Comparison of ENCODE assay signal across 13 cellular contexts in genomic region chrX:136202889-136203288, GRCh38. TPM values are rescaled to one million over a fixed set of nuclear protein-coding genes. Genes with fewer than 3 reads are reported as not detected.
A peak's percentile ranks its signal among the peaks of the same experiment; 100 is the strongest.
DNase-seq lines count a peak whose midpoint lies in the region; ATAC-seq and TF ChIP-seq lines count a peak whose summit lies in the region.
"Had no signal": no experiment of that assay in that cellular context is flagged by ENCODE, and none has a peak within 500 bp of the region (broad histone marks: within the 10 kb centered on the region; RNA-seq: fewer than 3 reads in every experiment).

No MANE protein-coding gene starts in this region.

- H3K27me3 ChIP-seq in rectal smooth muscle tissue (ENCODE audit: control insufficient read depth, insufficient read depth, low read length) (no peaks in the 10 kb centered on the region), A673 (replicated peaks; ENCODE audit: insufficient read depth, low read depth, low read length, poor library complexity) (peaks cover 6% of the 10 kb centered on the region)

- H3K36me3 ChIP-seq in rectal smooth muscle tissue (ENCODE audit: control insufficient read depth, insufficient read depth, low read length) (peaks cover 5% of the 10 kb centered on the region), A673 (ENCODE audit: insufficient read depth, low read length, poor library complexity, severe bottlenecking) (no peaks in the 10 kb centered on the region)

- intact Hi-C loops in A673 (cut with micrococcal nuclease; ENCODE audit: unreplicated experiment) = loop anchor here (5.0 kb wide), 1 partner anchor 171 kb away; no protein-coding TSS in a partner anchor

- CTCF ChIA-PET in A673 (lab: Charles Lee) = no interaction called here

- no peaks in the 10 kb centered on the region for H3K9me3 ChIP-seq in A673 (ENCODE audit: low read depth, low read length, poor library complexity, severe bottlenecking)

- in situ Hi-C loops in GM13976 (cut with MboI; ENCODE audit: low sequenced_read_pairs, unreplicated experiment) = no loop called here

- H3K9ac ChIP-seq in rectal smooth muscle tissue (ENCODE audit: low read length) = no peak overlapping the region

- H3K4me1 ChIP-seq in rectal smooth muscle tissue (ENCODE audit: control insufficient read depth, insufficient read depth, low read length) = peaks cover 35% of the 10 kb centered on the region
- H3K4me1 ChIP-seq in A673 (ENCODE audit: insufficient read depth, low read length, poor library complexity, severe bottlenecking) = peaks cover 9% of the 10 kb centered on the region

- peak overlapping the region; percentile 74 for H3K27ac ChIP-seq in rectal smooth muscle tissue (ENCODE audit: low read depth, low read length)
- no peak overlapping the region for H3K27ac ChIP-seq in A673 (ENCODE audit: low read depth, low read length, poor library complexity, severe bottlenecking)

- peak; percentile 23 for DNase-seq in AG20443 (ENCODE audit: low spot score)
- peak; percentile 65 for DNase-seq in M059J (ENCODE audit: low read depth)
- DNase-seq in fibroblast of gingiva (ENCODE audit: low read depth) = peak; percentile 88
- no peak for DNase-seq in GM13976 (ENCODE audit: low spot score)
- no peak for DNase-seq in A673 (ENCODE audit: low spot score)
- DNase-seq in NCI-H82 (lab: John Stamatoyannopoulos, UW) = no peak
- DNase-seq: activated CD4-positive, alpha-beta T cell treated with anti-CD3 and anti-CD28 coated beads for 1 hour; activated gamma-delta T cell; H7; NCI-H187 had no signal

- POLR2A ChIA-PET in A673 (lab: Charles Lee; ENCODE audit: low non-redundant PET) = no interaction called here

- TF ChIP-seq CTCF in GM13976 (IDR thresholded peaks at IDR 0.05; ENCODE audit: borderline replicate concordance, control extremely low read depth, extremely low read depth, insufficient read depth, missing control alignments) (no peak), A673 (conservative IDR thresholded peaks at IDR 0.05; ENCODE audit: low read depth, low read length) (no peak)

- no peak for ATAC-seq in HG03139 (IDR thresholded peaks at IDR 0.05; ENCODE audit: unreplicated experiment)
- ATAC-seq: left lobe of liver had no signal

- no TSS peak for BruUV-seq in A673 (replicated peaks; lab: Mats Ljungman, UMichigan)

- no peak overlapping the region for H3K4me3 ChIP-seq in rectal smooth muscle tissue (ENCODE audit: low read length)
- H3K4me3 ChIP-seq in A673 (ENCODE audit: low read depth, low read length, poor library complexity, severe bottlenecking) = no peak overlapping the region

RNA-seq across cellular contexts. Expression of gene MAP7D3, which starts 48.3 kb away (rescaled TPM):
- total RNA-seq in M059J (2014; rRNA removed; shearing (Covaris generic)) = 28.1 and 38.8 TPM in 2 replicates
- 12.4 and 12.9 TPM in 2 replicates for total RNA-seq in A673 (2021)

RNA-seq across cellular contexts. Expression of gene FHL1, which starts 55.6 kb away (rescaled TPM):
- 828 and 1,058 TPM in 2 replicates for total RNA-seq in M059J (2014; rRNA removed; shearing (Covaris generic))
- total RNA-seq in A673 (2021) = 14.9 and 30.7 TPM in 2 replicates

Comparison
In these comparisons a context has a peak if more than half of its experiments do, and no peak if none do; other contexts are left out.
1. DNase-seq: peak in AG20443 (single experiment), M059J (single experiment) and fibroblast of gingiva (single experiment); none in GM13976 (single experiment), A673 (single experiment) and NCI-H82 (single experiment).
2. RNA of gene FHL1, which starts 55.6 kb away (total RNA-seq): 828 to 1,058 TPM in M059J; 14.9 to 30.7 TPM in A673; every median in the first group is over 10 times any median in the second.